18 cellular contexts compared by ENCODE assay signal in genomic region chr6:106557837-106558236, GRCh38.
DNase-seq lines count a peak whose midpoint lies in the region; FAIRE-seq and TF ChIP-seq lines count a peak whose summit lies in the region.
"Had no signal": no experiment of that assay in that cellular context is flagged by ENCODE, and none has a peak within 500 bp of the region (broad histone marks: within the 10 kb centered on the region; RNA-seq: fewer than 3 reads in every experiment).

No MANE protein-coding gene starts in this region.

- H3K36me3 ChIP-seq in neutrophil (peaks cover 83% of the 10 kb centered on the region), kidney (ENCODE audit: control insufficient read depth in 1 of 2, insufficient read depth in 2 of 2, low read length in 2 of 2) (peaks cover 8 to 14% of the 10 kb centered on the region in 2 donors)
- H3K36me3 ChIP-seq: thoracic aorta had no signal

- H3K9me3 ChIP-seq in neutrophil (no peaks in the 10 kb centered on the region), kidney (ENCODE audit: control insufficient read depth in 1 of 2, low read length in 2 of 2) (no peaks in the 10 kb centered on the region)
- H3K9me3 ChIP-seq: left ventricle myocardium inferior, mucosa of descending colon, thoracic aorta had no signal

- H3K27ac ChIP-seq in neutrophil (peak overlapping the region; percentile 39), kidney (ENCODE audit: low read depth in 2 of 2, low read length in 2 of 2) (no peak overlapping the region)
- H3K27ac ChIP-seq: coronary artery, left ventricle myocardium inferior, thoracic aorta had no signal

- H3K4me3 ChIP-seq in NB4 (ENCODE audit: low read depth, low read length) (no peak overlapping the region), epithelial cell of esophagus (ENCODE audit: low read length) (no peak overlapping the region), neutrophil (ENCODE audit: low read depth in 1 of 2, low read length in 1 of 2) (no peak overlapping the region), kidney (ENCODE audit: low read length in 2 of 2) (no peak overlapping the region)
- H3K4me3 ChIP-seq: coronary artery, left ventricle myocardium inferior, mucosa of descending colon, thoracic aorta had no signal

- peaks cover 26 to 29% of the 10 kb centered on the region in 2 experiments for H3K4me1 ChIP-seq in neutrophil (ENCODE audit: control insufficient read depth in 1 of 2, insufficient read depth in 1 of 2, low read depth in 1 of 2, low read length in 1 of 2)
- H3K4me1 ChIP-seq in kidney (ENCODE audit: control insufficient read depth in 1 of 2, insufficient read depth in 1 of 2, low read depth in 1 of 2, low read length in 2 of 2): no peaks in the 10 kb centered on the region
- H3K4me1 ChIP-seq: left ventricle myocardium inferior had no signal

- no peaks in the 10 kb centered on the region for H3K27me3 ChIP-seq in neutrophil

- no peak overlapping the region for H3K9ac ChIP-seq in kidney (ENCODE audit: low read length in 2 of 2)

- intact Hi-C loops in kidney (cut with DNase I): no loop called here

- TF ChIP-seq CTCF in NB4 (IDR thresholded peaks at IDR 0.05; ENCODE audit: low read depth, low read length) (no peak), epithelial cell of esophagus (IDR thresholded peaks at IDR 0.05; ENCODE audit: insufficient read depth, low read depth, low read length, missing control alignments) (no peak), neutrophil (IDR thresholded peaks at IDR 0.05) (no peak), kidney (IDR thresholded peaks at IDR 0.05; ENCODE audit: borderline replicate concordance, extremely low read depth, insufficient read depth) (no peak)

- in situ Hi-C loops in ACHN (cut with HindIII; ENCODE audit: low pct_ligation_motif_present, low pct_unique_long_range_greater_than_20kb, low sequenced_read_pairs): loop anchor here (25.0 kb wide), 1 partner anchor 121 kb away; no protein-coding TSS in a partner anchor

- DNase-seq in EH (ENCODE audit: low read depth) (peak; percentile 16), NB4 (ENCODE audit: low read depth) (peak; percentile 44), epithelial cell of esophagus (ENCODE audit: low read depth) (peak; percentile 39), frontal cortex (ENCODE audit: low spot score in 2 of 2) (no peak), hepatic stellate cell (ENCODE audit: low spot score) (no peak), ACHN (no peak), kidney (no peak)
- DNase-seq: activated CD4-positive, alpha-beta T cell treated with anti-CD3 and anti-CD28 coated beads for 1 hour; left ventricle myocardium inferior; mucosa of descending colon; NCI-H1694; stimulated activated CD4-positive, alpha-beta T cell treated with anti-CD3 and anti-CD28 coated beads, Interleukin-12 subunit alpha, Interleukin-12 subunit beta, amount 100 ng/mL, for 4 hours; T1000 had no signal

- FAIRE-seq in frontal cortex (lab: Jason Lieb, UNC) (no peak), kidney (lab: Jason Lieb, UNC) (no peak)
- FAIRE-seq: D721Med, G401.6 had no signal

- no peak for TF ChIP-seq POLR2A in NB4 (IDR thresholded peaks at IDR 0.05; ENCODE audit: extremely low read depth, insufficient read length)

Comparison
In these comparisons a context has a peak if more than half of its experiments do, and no peak if none do; other contexts are left out.
1. DNase-seq: peak in EH (single experiment), NB4 (single experiment) and epithelial cell of esophagus (single experiment); none in frontal cortex (0 of 2), hepatic stellate cell (single experiment), ACHN (single experiment) and kidney (single experiment).